In the genomic region with DNA sequence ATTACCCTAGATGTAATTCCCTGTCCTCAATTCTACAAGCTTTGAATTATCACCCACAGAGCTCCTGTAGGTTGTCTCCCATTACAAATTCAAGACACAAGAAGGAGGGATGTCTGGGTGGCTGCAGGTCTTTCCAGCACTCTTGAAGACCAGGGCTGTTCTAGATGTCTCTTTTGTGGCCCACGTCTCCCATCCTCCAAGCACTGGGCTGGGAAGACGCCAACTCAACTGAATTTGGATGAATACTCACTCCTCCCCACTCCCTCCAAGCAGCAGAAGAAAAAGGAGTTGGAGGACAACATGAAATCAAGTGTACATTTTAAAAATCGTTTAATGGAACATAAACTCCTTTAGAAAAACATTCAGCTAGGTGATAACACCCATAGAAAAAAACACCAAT, we compare ENCODE assay signal across 21 cellular contexts. TPM values are rescaled to one million over a fixed set of nuclear protein-coding genes. Genes with fewer than 3 reads are reported as not detected.
A peak's percentile ranks its signal among the peaks of the same experiment; 100 is the strongest.
DNase-seq lines count a peak whose midpoint lies in the region; ATAC-seq, FAIRE-seq and TF ChIP-seq lines count a peak whose summit lies in the region.
"Had no signal": no experiment of that assay in that cellular context is flagged by ENCODE, and none has a peak within 500 bp of the region (broad histone marks: within the 10 kb centered on the region; RNA-seq: fewer than 3 reads in every experiment).

No MANE protein-coding gene starts in this region.

- H3K27ac ChIP-seq in A549 (peak overlapping the region in 1 of 2 experiments; percentile 42; a peak in 2 of 6 replicates), cingulate gyrus (ENCODE audit: low read depth, low read length) (peak overlapping the region; percentile 33)
- H3K27ac ChIP-seq: heart left ventricle, vagina had no signal

- TF ChIP-seq POLR2A in A549 (IDR thresholded peaks at IDR 0.05; ENCODE audit: low read length), result no peak

- peaks cover 88% of the 10 kb centered on the region for H3K4me1 Mint-ChIP-seq in HFFc6 (ENCODE audit: low read depth)
- H3K4me1 Mint-ChIP-seq in nephron, result peaks cover 85% of the 10 kb centered on the region

- no peak for TF ChIP-seq RAD21 in A549 (conservative IDR thresholded peaks at IDR 0.05 in 1 of 2, IDR thresholded peaks at IDR 0.05 in 1 of 2)

- FAIRE-seq in A549 (lab: Jason Lieb, UNC), result no peak

- H3K36me3 Mint-ChIP-seq in HFFc6 (ENCODE audit: low read depth), result peaks cover 34% of the 10 kb centered on the region
- H3K36me3 Mint-ChIP-seq in nephron (ENCODE audit: low read depth), result peaks cover 32% of the 10 kb centered on the region

- H3K9me3 Mint-ChIP-seq in HFFc6 (no peaks in the 10 kb centered on the region), nephron (no peaks in the 10 kb centered on the region)
- H3K9me3 Mint-ChIP-seq: activated naive CD4-positive, alpha-beta T cell treated with anti-CD3 and anti-CD28 coated beads, Interleukin-2, amount 50 U/mL, for 24 hours; activated T-cell treated with anti-CD3 and anti-CD28 coated beads, Interleukin-2, amount 50 U/mL, for 4 hours had no signal

- peak overlapping the region; percentile 44; the same call in 1 of the 2 replicates for H3K27ac Mint-ChIP-seq in HFFc6
- peak overlapping the region in 2 of 3 experiments; percentile 79 to 90 for H3K27ac Mint-ChIP-seq in nephron
- H3K27ac Mint-ChIP-seq: activated naive CD4-positive, alpha-beta T cell treated with anti-CD3 and anti-CD28 coated beads, Interleukin-2, amount 50 U/mL, for 24 hours had no signal

- no peak overlapping the region for H3K4me3 Mint-ChIP-seq in HFFc6
- no peak overlapping the region for H3K4me3 Mint-ChIP-seq in nephron
- H3K4me3 Mint-ChIP-seq: activated naive CD4-positive, alpha-beta T cell treated with anti-CD3 and anti-CD28 coated beads, Interleukin-2, amount 50 U/mL, for 24 hours; activated T-cell treated with anti-CD3 and anti-CD28 coated beads, Interleukin-2, amount 50 U/mL, for 4 hours; CD14-positive monocyte had no signal

- POLR2A ChIA-PET in A549 (lab: Yijun Ruan, JAX), result interaction anchor here (1.5 kb wide), 1 partner anchor 11 kb away, joined by 5 read pairs; no protein-coding TSS in a partner anchor

- CTCF ChIA-PET in A549 (lab: Yijun Ruan, JAX), result interaction anchor here (1.4 to 2.1 kb wide), 5 partner anchors 10 to 318 kb away, joined by 3 to 6 read pairs (median 4); no protein-coding TSS in a partner anchor

- 0 out of 3 replicates have a peak overlapping the region, but pooled peaks have one; percentile 14 for H3K4me2 ChIP-seq in A549

- no peak for TF ChIP-seq EP300 in A549 (IDR thresholded peaks at IDR 0.05)

- H3K27me3 Mint-ChIP-seq in HFFc6 (ENCODE audit: insufficient read depth) (peaks cover 25% of the 10 kb centered on the region), nephron (ENCODE audit: low read depth) (peaks cover 4% of the 10 kb centered on the region)
- H3K27me3 Mint-ChIP-seq: activated naive CD4-positive, alpha-beta T cell treated with anti-CD3 and anti-CD28 coated beads, Interleukin-2, amount 50 U/mL, for 24 hours had no signal

- no peaks in the 10 kb centered on the region for H3K9me3 ChIP-seq in A549
- H3K9me3 ChIP-seq: ascending aorta, heart left ventricle, vagina had no signal

- WGBS in A549 (ENCODE audit: missing lambda C conversion rate), result 69% methylated on average over 3 of the region's 3 CpGs

- TF ChIP-seq CTCF in A549 (IDR thresholded peaks at IDR 0.05), result no peak
- TF ChIP-seq CTCF in HFFc6 (IDR thresholded peaks at IDR 0.05), result no peak
- TF ChIP-seq CTCF in nephron (IDR thresholded peaks at IDR 0.05; ENCODE audit: unreplicated experiment in 3 of 3), result no peak

- peaks cover 68% of the 10 kb centered on the region for H3K4me1 ChIP-seq in A549

- DNase-seq in A549 (ENCODE audit: low read depth in 1 of 2, low spot score in 1 of 2) (no peak), HFFc6 (no peak), mesenteric fat pad (ENCODE audit: low spot score) (no peak), superior temporal gyrus (ENCODE audit: extremely low spot score) (no peak)
- DNase-seq: activated CD4-positive, CD25-positive, alpha-beta regulatory T cell treated with anti-CD3 and anti-CD28 coated beads, Interleukin-2, amount 50 U/mL, for 72 hours; activated T-cell treated with anti-CD3 and anti-CD28 coated beads, Interleukin-2, amount 50 U/mL, for 4 hours; GF-D8; H7; heart left ventricle; NCI-H1417; NCI-H524; stimulated activated CD8-positive, alpha-beta memory T cell treated with anti-CD3 and anti-CD28 coated beads, Interleukin-4, amount 100 ng/mL, for 48 hours had no signal

- no peak for ATAC-seq in A549
- ATAC-seq in activated CD4-positive, CD25-positive, alpha-beta regulatory T cell treated with anti-CD3 and anti-CD28 coated beads, Interleukin-2, amount 50 U/mL, for 24 hours, result no peak
- no peak for ATAC-seq in GM18909 (IDR thresholded peaks at IDR 0.05; ENCODE audit: poor library complexity, unreplicated experiment)
- ATAC-seq: activated T-cell treated with anti-CD3 and anti-CD28 coated beads, Interleukin-2, amount 50 U/mL, for 4 hours; heart left ventricle; right cardiac atrium had no signal

- no peak overlapping the region for H3K4me3 ChIP-seq in A549
- H3K4me3 ChIP-seq: ascending aorta, heart left ventricle, vagina had no signal

TF ChIP-seq in A549, 52 proteins besides CTCF, POLR2A, EP300 and RAD21:
- TF ChIP-seq HDAC2 (IDR thresholded peaks at IDR 0.05), result no peak
TF ChIP-seq in A549: peak in this region for 0.

RNA-seq across cellular contexts. Expression of gene SMAD7, which starts 31.2 kb away (rescaled TPM):
- polyA plus RNA-seq in A549 (2011; rRNA removed), result 18.9 and 19.9 TPM in 2 replicates
- 38.2 and 48.5 TPM in 2 replicates for polyA plus RNA-seq in A549 (2012; cell fraction: cytosol; rRNA removed)
- 76.0 and 84.4 TPM in 2 replicates for polyA plus RNA-seq in A549 (2012; cell fraction: nucleus; rRNA removed)
- polyA plus RNA-seq in A549 (2017; fragmentation: RNase III; extraction: RNeasy Plus Mini Kit Qiagen cat#74134 plus additional on column Dnase treatment), result 26.9 to 29.1 TPM (median 29.0 TPM) in 3 replicates
- 51.4 and 52.2 TPM in 2 replicates for polyA minus RNA-seq in A549 (2011; rRNA and poly(A)+ RNA removed)
- 10 to 100 TPM; 29.6 to 35.8 (median 30.7) TPM for total RNA-seq in HFFc6 (2021; fragmentation: NEBNext Ultra II Directional; extraction: Animal tissue kit (Norgen Biotek cat#: 25700))
- 56.2 TPM for total RNA-seq in mesenteric fat pad
